20 cellular contexts compared by ENCODE assay signal in the genomic region with DNA sequence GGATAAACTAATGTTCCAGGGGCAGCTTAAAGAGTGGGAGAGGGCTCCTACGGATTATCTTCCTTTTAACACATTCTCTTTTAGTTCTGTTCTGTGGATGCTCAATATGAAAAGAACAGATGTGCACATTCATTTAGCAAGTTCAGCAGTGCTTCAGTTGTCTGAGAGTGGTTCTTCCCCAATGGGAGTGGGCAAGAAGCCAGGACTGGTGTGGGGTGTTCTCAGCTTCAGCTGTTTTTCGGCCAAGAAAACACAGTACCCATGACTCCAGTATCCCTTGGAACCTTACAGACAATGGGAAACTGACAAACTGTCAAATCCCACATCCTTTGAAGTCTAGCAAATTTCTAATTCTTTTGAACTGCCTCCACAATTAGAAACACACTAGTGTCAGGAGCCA.
A peak's percentile ranks its signal among the peaks of the same experiment; 100 is the strongest.
DNase-seq lines count a peak whose midpoint lies in the region; ATAC-seq and TF ChIP-seq lines count a peak whose summit lies in the region.
"Had no signal": no experiment of that assay in that cellular context is flagged by ENCODE, and none has a peak within 500 bp of the region (broad histone marks: within the 10 kb centered on the region; RNA-seq: fewer than 3 reads in every experiment).

No MANE protein-coding gene starts in this region.

- TF ChIP-seq CTCF in fibroblast of the aortic adventitia (IDR thresholded peaks at IDR 0.05; ENCODE audit: insufficient read depth, low read length) (no peak), SK-N-SH (IDR thresholded peaks at IDR 0.05) (no peak)

- POLR2A ChIA-PET in naive thymus-derived CD8-positive, alpha-beta T cell (lab: Charles Lee) = no interaction called here
- POLR2A ChIA-PET in SK-N-SH (lab: Yijun Ruan, JAX) = no interaction called here

- no peaks in the 10 kb centered on the region for H3K79me2 ChIP-seq in SK-N-SH (ENCODE audit: insufficient read depth)

- no peaks in the 10 kb centered on the region for H3K27me3 Mint-ChIP-seq in naive thymus-derived CD8-positive, alpha-beta T cell
- H3K27me3 Mint-ChIP-seq: effector memory CD8-positive, alpha-beta T cell; T-cell had no signal

- DNase-seq in NCI-H524 (lab: John Stamatoyannopoulos, UW) = peak; percentile 32 to 71
- no peak for DNase-seq in NCI-H524 treated with DMSO at 0.1 percent for 48 hours (lab: John Stamatoyannopoulos, UW)
- DNase-seq in RPMI8226 = peak; percentile 87
- peak; percentile 65 for DNase-seq in fibroblast of the aortic adventitia (ENCODE audit: low read depth)
- no peak for DNase-seq in naive thymus-derived CD8-positive, alpha-beta T cell
- no peak for DNase-seq in HK-2 (ENCODE audit: unreplicated experiment)
- no peak for DNase-seq in SK-N-SH
- DNase-seq: activated naive CD4-positive, alpha-beta T cell treated with anti-CD3 and anti-CD28 coated beads, Interleukin-2, amount 50 U/mL, for 16 hours; activated T-cell treated with anti-CD3 and anti-CD28 coated beads, Interleukin-2, amount 50 U/mL, for 48 hours; aorta; Caco-2; effector memory CD8-positive, alpha-beta T cell; glutamatergic neuron; NCI-H1694; T-cell had no signal

- H3K27ac ChIP-seq in SK-N-SH (ENCODE audit: low read depth in 2 of 2, low read length in 1 of 2) = no peak overlapping the region
- H3K27ac ChIP-seq: BLaER1, esophagus muscularis mucosa, neutrophil had no signal

- no peak for TF ChIP-seq RAD21 in SK-N-SH (IDR thresholded peaks at IDR 0.05; ENCODE audit: low read length)

- no peaks in the 10 kb centered on the region for H3K9me3 ChIP-seq in SK-N-SH
- H3K9me3 ChIP-seq: BLaER1, Caco-2, esophagus muscularis mucosa, neutrophil had no signal

- H3F3A ChIP-seq in SK-N-SH (replicated peaks; ENCODE audit: insufficient read depth) = peaks cover 7% of the 10 kb centered on the region

- CTCF ChIA-PET in SK-N-SH (lab: Yijun Ruan, JAX) = no interaction called here

- no peak overlapping the region for H2AFZ ChIP-seq in SK-N-SH (ENCODE audit: low read depth)

- no peak overlapping the region for H3K9ac ChIP-seq in SK-N-SH
- H3K9ac ChIP-seq: BLaER1 had no signal

- H3K4me3 Mint-ChIP-seq in naive thymus-derived CD8-positive, alpha-beta T cell = no peak overlapping the region
- H3K4me3 Mint-ChIP-seq: effector memory CD8-positive, alpha-beta T cell; T-cell had no signal

- H3K27ac Mint-ChIP-seq in naive thymus-derived CD8-positive, alpha-beta T cell = no peak overlapping the region
- H3K27ac Mint-ChIP-seq: effector memory CD8-positive, alpha-beta T cell; T-cell had no signal

- 89% methylated on average over 2 of the region's 2 CpGs for WGBS in SK-N-SH (ENCODE audit: low lambda C conversion rate)

- no peak for ATAC-seq in HG03159 (IDR thresholded peaks at IDR 0.05; ENCODE audit: unreplicated experiment)
- no peak for ATAC-seq in naive thymus-derived CD8-positive, alpha-beta T cell
- ATAC-seq: effector memory CD8-positive, alpha-beta T cell; left lobe of liver; T-cell had no signal

- peaks cover 2 to 12% of the 10 kb centered on the region in 2 experiments for H3K4me1 ChIP-seq in SK-N-SH (ENCODE audit: control insufficient read depth in 1 of 2, insufficient read depth in 2 of 2, low read depth in 1 of 2, low read length in 1 of 2)
- H3K4me1 ChIP-seq: Caco-2 had no signal

- peaks cover 9 to 25% (median 20%) of the 10 kb centered on the region in 3 donors for H3K36me3 Mint-ChIP-seq in naive thymus-derived CD8-positive, alpha-beta T cell

- TF ChIP-seq EP300 in SK-N-SH (IDR thresholded peaks at IDR 0.05; ENCODE audit: borderline replicate concordance in 1 of 2, low read depth in 1 of 2, low read length in 1 of 2) = no peak

- no peaks in the 10 kb centered on the region for H3K9me2 ChIP-seq in SK-N-SH

- no peak overlapping the region for H3K4me2 ChIP-seq in SK-N-SH
- H3K4me2 ChIP-seq: BLaER1 had no signal

- no peaks in the 10 kb centered on the region for H3K27me3 ChIP-seq in SK-N-SH (ENCODE audit: insufficient read depth)
- H3K27me3 ChIP-seq: BLaER1, esophagus muscularis mucosa, neutrophil had no signal

- peaks cover 0 to 4% (median 0%) of the 10 kb centered on the region in 9 donors for H3K9me3 Mint-ChIP-seq in naive thymus-derived CD8-positive, alpha-beta T cell
- H3K9me3 Mint-ChIP-seq: effector memory CD8-positive, alpha-beta T cell; T-cell had no signal

- no peaks in the 10 kb centered on the region for H4K20me1 ChIP-seq in SK-N-SH (ENCODE audit: insufficient read depth)
- H4K20me1 ChIP-seq: BLaER1 had no signal

- no peaks in the 10 kb centered on the region for H3K36me3 ChIP-seq in SK-N-SH (replicated peaks in 1 of 2; ENCODE audit: control insufficient read depth in 1 of 2, insufficient read depth in 2 of 2, low read length in 1 of 2)
- H3K36me3 ChIP-seq: BLaER1, esophagus muscularis mucosa, neutrophil had no signal

- H3K4me3 ChIP-seq in fibroblast of the aortic adventitia (ENCODE audit: low read depth, low read length) = no peak overlapping the region
- no peak overlapping the region for H3K4me3 ChIP-seq in SK-N-SH (ENCODE audit: low read depth in 2 of 2, low read length in 1 of 2)
- H3K4me3 ChIP-seq: BLaER1, esophagus muscularis mucosa had no signal

- H3K4me1 Mint-ChIP-seq in naive thymus-derived CD8-positive, alpha-beta T cell = peaks cover 0 to 2% (median 0%) of the 10 kb centered on the region in 4 donors
- H3K4me1 Mint-ChIP-seq: T-cell had no signal

TF ChIP-seq in SK-N-SH, 30 proteins besides CTCF, POLR2A, EP300 and RAD21:
- TF ChIP-seq MXI1 (IDR thresholded peaks at IDR 0.05; ENCODE audit: low read depth, low read length) (no peak), YY1 (IDR thresholded peaks at IDR 0.05; ENCODE audit: low read depth) (no peak)
- TF ChIP-seq, protein P1, sequence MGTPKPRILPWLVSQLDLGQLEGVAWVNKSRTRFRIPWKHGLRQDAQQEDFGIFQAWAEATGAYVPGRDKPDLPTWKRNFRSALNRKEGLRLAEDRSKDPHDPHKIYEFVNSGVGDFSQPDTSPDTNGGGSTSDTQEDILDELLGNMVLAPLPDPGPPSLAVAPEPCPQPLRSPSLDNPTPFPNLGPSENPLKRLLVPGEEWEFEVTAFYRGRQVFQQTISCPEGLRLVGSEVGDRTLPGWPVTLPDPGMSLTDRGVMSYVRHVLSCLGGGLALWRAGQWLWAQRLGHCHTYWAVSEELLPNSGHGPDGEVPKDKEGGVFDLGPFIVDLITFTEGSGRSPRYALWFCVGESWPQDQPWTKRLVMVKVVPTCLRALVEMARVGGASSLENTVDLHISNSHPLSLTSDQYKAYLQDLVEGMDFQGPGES (IDR thresholded peaks at IDR 0.05; ENCODE audit: low read depth, low read length) = no peak

Comparison
In these comparisons a context has a peak if more than half of its experiments do, and no peak if none do; other contexts are left out.
1. DNase-seq: peak in NCI-H524 (2 of 2), RPMI8226 (single experiment) and fibroblast of the aortic adventitia (single experiment); none in NCI-H524 treated with DMSO at 0.1 percent for 48 hours (single experiment), naive thymus-derived CD8-positive, alpha-beta T cell (0 of 10), HK-2 (single experiment) and SK-N-SH (single experiment).